9 cellular contexts compared by ENCODE assay signal in genomic region chr7:2632717-2633537, GRCh38. TPM values are rescaled to one million over a fixed set of nuclear protein-coding genes. Genes with fewer than 3 reads are reported as not detected.
DNase-seq lines count a peak whose midpoint lies in the region; ATAC-seq, FAIRE-seq and TF ChIP-seq lines count a peak whose summit lies in the region.
"Had no signal": no experiment of that assay in that cellular context is flagged by ENCODE, and none has a peak within 500 bp of the region (broad histone marks: within the 10 kb centered on the region; RNA-seq: fewer than 3 reads in every experiment).

No MANE protein-coding gene starts in this region.

- H3K4me3 ChIP-seq in PC-9: peak overlapping the region; percentile 87
- H3K4me3 ChIP-seq in pancreas: peak overlapping the region; percentile 67 to 84 (median 74)

- H3F3A ChIP-seq in PC-9 (ENCODE audit: insufficient read depth, low read depth): peaks cover 16% of the 10 kb centered on the region

- POLR2A ChIA-PET in PC-9 (lab: Charles Lee; ENCODE audit: unreplicated experiment): interaction anchor here (0.6 kb wide), 1 partner anchor 18 kb away, joined by 7 read pairs; no protein-coding TSS in a partner anchor

- H3K9me3 ChIP-seq in PC-9 (ENCODE audit: insufficient read depth, low read depth) (no peaks in the 10 kb centered on the region), pancreas (no peaks in the 10 kb centered on the region)

- peaks cover 28% of the 10 kb centered on the region for H4K20me1 ChIP-seq in PC-9 (ENCODE audit: insufficient read depth)

- ATAC-seq in HG02610 (IDR thresholded peaks at IDR 0.05; ENCODE audit: unreplicated experiment) (peak; percentile 21), Right ventricle myocardium superior (ENCODE audit: poor library complexity) (peak; percentile 3), pancreas (peak; percentile 6 to 31 (median 18)), GM18868 (IDR thresholded peaks at IDR 0.05; ENCODE audit: unreplicated experiment) (no peak)

- CTCF ChIA-PET in PC-9 (lab: Charles Lee): no interaction called here

- H3K36me3 ChIP-seq in PC-9 (ENCODE audit: low read depth): no peaks in the 10 kb centered on the region
- no peaks in the 10 kb centered on the region for H3K36me3 ChIP-seq in pancreas

- H3K9me2 ChIP-seq in PC-9 (ENCODE audit: insufficient read depth): no peaks in the 10 kb centered on the region

- TF ChIP-seq CTCF in PC-9 (conservative IDR thresholded peaks at IDR 0.05): no peak
- TF ChIP-seq CTCF in pancreas (IDR thresholded peaks at IDR 0.05): no peak

- intact Hi-C loops in PC-9 (cut with micrococcal nuclease; ENCODE audit: unreplicated experiment): no loop called here
- intact Hi-C loops in Right ventricle myocardium superior (cut with DNase I): no loop called here
- intact Hi-C loops in pancreas (cut with DNase I): no loop called here

- in situ Hi-C loops in Caki2 (cut with HindIII; ENCODE audit: low pct_unique_long_range_greater_than_20kb, low sequenced_read_pairs): no loop called here

- 0 out of 2 replicates have a peak overlapping the region, but pooled peaks have one; percentile 73 for H2AFZ ChIP-seq in PC-9

- peak overlapping the region; percentile 86 for H3K4me2 ChIP-seq in PC-9

- peak overlapping the region; percentile 45 for H3K27ac ChIP-seq in PC-9
- peak overlapping the region; percentile 59 to 88 (median 76) for H3K27ac ChIP-seq in pancreas

- TSS peak; percentile 61 for BruUV-seq in PC-9 (replicated peaks; lab: Mats Ljungman, UMichigan)

- H3K4me1 ChIP-seq in PC-9 (replicated peaks; ENCODE audit: insufficient read depth): peaks cover 22% of the 10 kb centered on the region
- peaks cover 0 to 4% (median 2%) of the 10 kb centered on the region in 3 donors for H3K4me1 ChIP-seq in pancreas

- WGBS in pancreas, 2 donors: 31 to 41% methylated on average over 31 to 36 of the region's 36 CpGs

- peak; percentile 85 for DNase-seq in Caki2 (ENCODE audit: low read depth)
- DNase-seq in PC-9: peak in 1 of 2 experiments; percentile 56
- DNase-seq in activated naive CD4-positive, alpha-beta T cell treated with anti-CD3 and anti-CD28 coated beads, Interleukin-2, amount 50 U/mL, for 16 hours: peak; percentile 68
- DNase-seq in Right ventricle myocardium superior: peak; percentile 77
- peak; percentile 54 to 89 (median 67) for DNase-seq in pancreas
- no peak for DNase-seq in NK-92 (lab: John Stamatoyannopoulos, UW; ENCODE audit: unreplicated experiment)

- no peaks in the 10 kb centered on the region for H3K27me3 ChIP-seq in PC-9 (ENCODE audit: insufficient read depth, low read depth)
- H3K27me3 ChIP-seq in pancreas: no peaks in the 10 kb centered on the region

- FAIRE-seq in pancreas (lab: Jason Lieb, UNC): no peak

- H3K79me2 ChIP-seq in PC-9 (ENCODE audit: low read depth): peaks cover 23% of the 10 kb centered on the region

RNA-seq across cellular contexts. Expression of gene TTYH3, which starts 1.1 kb away (rescaled TPM):
- 34.7 and 42.7 TPM in 2 replicates for total RNA-seq in Caki2 (2014; rRNA removed; shearing (Covaris generic); ENCODE audit: low replicate concordance)
- total RNA-seq in PC-9 (2021) (109 and 114 TPM in 2 replicates), Right ventricle myocardium superior (12.6 TPM), pancreas (10 to 100 TPM in 3 of 6 donors, 1 to 10 TPM in 3; 4.9 to 31.9 (median 8.4) TPM)
- 10 to 100 TPM in 1 of 2 donors, 1 to 10 TPM in 1; 6.7 to 10.5 TPM for polyA plus RNA-seq in pancreas

RNA-seq across cellular contexts. Expression of gene AMZ1, which starts 55.1 kb away (rescaled TPM):
- not detected in 2 replicates for total RNA-seq in Caki2 (2014; rRNA removed; shearing (Covaris generic); ENCODE audit: low replicate concordance)
- total RNA-seq in PC-9 (2021) (0.50 TPM in 1 of 2 replicates, not detected in the other), Right ventricle myocardium superior (0.08 TPM), pancreas (under 1 TPM in 1 of 6 donors, not detected in 5; 0.19 TPM)
- under 1 TPM; 0.04 to 0.05 TPM for polyA plus RNA-seq in pancreas
- total RNA-seq: NCI-H460 had no signal
